Comparison of ENCODE assay signal across 8 cellular contexts in the genomic region with DNA sequence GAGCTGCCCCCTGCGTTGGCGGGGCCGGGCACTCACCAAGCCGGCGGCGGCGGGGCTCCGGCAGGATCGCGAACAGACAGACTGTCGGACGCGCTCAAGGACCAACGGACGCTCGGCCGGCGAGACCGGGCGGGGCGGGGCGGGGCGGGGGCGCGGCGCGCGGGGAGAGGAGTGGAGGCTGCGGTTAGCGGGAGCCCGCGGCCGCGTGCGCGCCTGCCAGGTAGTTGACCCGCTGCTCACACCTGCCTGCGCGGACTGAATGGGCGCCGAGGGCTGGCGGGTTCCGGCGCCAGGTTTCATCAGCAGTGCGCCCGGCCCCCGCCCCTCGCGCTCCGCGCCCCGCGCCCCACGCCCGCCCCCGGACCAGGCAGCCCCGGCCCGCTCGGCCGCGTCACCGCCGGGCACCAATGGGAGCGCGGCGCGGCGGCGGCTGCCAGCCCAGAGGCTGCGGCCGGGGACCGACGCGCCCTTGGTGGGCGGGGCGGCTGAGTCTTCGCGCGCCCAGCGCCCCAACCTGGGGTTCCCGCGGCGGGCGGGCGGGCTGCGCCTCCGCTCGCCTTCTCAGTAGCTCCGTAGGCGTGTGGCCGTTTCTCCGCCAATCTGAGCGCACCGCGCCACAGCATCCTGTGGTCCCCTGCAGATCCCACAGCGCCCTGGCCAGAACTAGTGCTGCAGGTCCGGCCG. TPM values are rescaled to one million over a fixed set of nuclear protein-coding genes. Genes with fewer than 3 reads are reported as not detected.
DNase-seq lines count a peak whose midpoint lies in the region; ATAC-seq and TF ChIP-seq lines count a peak whose summit lies in the region.

Gene SLC7A1 (minus strand): TSS at position 309 of the 684 bp plus-strand sequence. CDS start 59,500 bp downstream, outside the sequence.

- peak within 1 kb of the TSS; percentile 93 for H3K9ac ChIP-seq in HUES48 (ENCODE audit: low read depth, low read length)

- CTCF ChIA-PET in OCI-LY7 (lab: Charles Lee; ENCODE audit: unreplicated experiment), result no interaction called here

- H2AFZ ChIP-seq in OCI-LY7 (ENCODE audit: low read length), result peak within 1 kb of the TSS; percentile 95

- peak; percentile 89 for ATAC-seq in GM21423 (IDR thresholded peaks at IDR 0.05; ENCODE audit: unreplicated experiment)

- no peak for TF ChIP-seq POLR2A in erythroblast (IDR thresholded peaks at IDR 0.05; ENCODE audit: low read length)

- peaks cover 37% of the 10 kb centered on the region for H4K20me1 ChIP-seq in OCI-LY7 (ENCODE audit: insufficient read depth, low read length)

- POLR2A ChIA-PET in OCI-LY7 (lab: Charles Lee), result interaction anchor here (0.9 to 1.6 kb wide), 3 partner anchors 7 to 53 kb away, joined by 3 to 7 read pairs (median 3); no protein-coding TSS in a partner anchor

- TF ChIP-seq CTCF in OCI-LY7 (conservative IDR thresholded peaks at IDR 0.05; ENCODE audit: low read length), result no peak

- H3K9me2 ChIP-seq in OCI-LY7 (ENCODE audit: insufficient read depth, low read length), result no peaks in the 10 kb centered on the region

- H3K4me1 ChIP-seq in HUES48 (ENCODE audit: control insufficient read depth, insufficient read depth, low read length), result peaks cover 25% of the 10 kb centered on the region; the same call in 1 of the 2 replicates
- H3K4me1 ChIP-seq in OCI-LY7 (ENCODE audit: insufficient read depth, low read length, poor library complexity, severe bottlenecking), result peaks cover 37% of the 10 kb centered on the region

- intact Hi-C loops in OCI-LY7 (cut with micrococcal nuclease; ENCODE audit: unreplicated experiment), result loop anchor here (1.0 to 10.0 kb wide), 3 partner anchors 255 to 1019 kb away; partner anchors contain the start of genes KATNAL1, UBL3 and USPL1

- H3K4me3 ChIP-seq in HUES48 (ENCODE audit: low read depth, low read length) (peak within 1 kb of the TSS; percentile 68), OCI-LY7 (ENCODE audit: low read depth, low read length, poor library complexity, severe bottlenecking) (peak within 1 kb of the TSS; percentile 99)

- peak within 1 kb of the TSS; percentile 86 for H3K27ac ChIP-seq in HUES48 (ENCODE audit: low read depth, low read length)
- H3K27ac ChIP-seq in OCI-LY7 (ENCODE audit: low read depth, low read length, poor library complexity, severe bottlenecking), result peak within 1 kb of the TSS; percentile 77

- H3K4me2 ChIP-seq in OCI-LY7 (ENCODE audit: low read length), result peak within 1 kb of the TSS; percentile 95

- DNase-seq in DMS 273 (lab: John Stamatoyannopoulos, UW; ENCODE audit: unreplicated experiment), result peak; percentile 96
- peak; percentile 94 for DNase-seq in OCI-LY7 (ENCODE audit: low spot score)
- peak; percentile 82 for DNase-seq in activated T-cell treated with anti-CD3 and anti-CD28 coated beads for 4 hours
- DNase-seq in erythroblast (lab: John Stamatoyannopoulos, UW), result peak; percentile 89 to 94
- DNase-seq in mucosa of gallbladder (ENCODE audit: low spot score), result peak; percentile 66
- DNase-seq in stimulated activated CD8-positive, alpha-beta memory T cell treated with anti-CD3 and anti-CD28 coated beads, Interleukin-4, amount 100 ng/mL, for 4 hours (ENCODE audit: low read depth in 2 of 2, low spot score in 1 of 2), result peak; percentile 60 to 75

- H3K79me2 ChIP-seq in OCI-LY7 (ENCODE audit: insufficient read depth, low read depth, low read length), result peaks cover 48% of the 10 kb centered on the region

- H3K36me3 ChIP-seq in HUES48 (ENCODE audit: control insufficient read depth, insufficient read depth, low read length) (peaks cover 4% of the 10 kb centered on the region; the same call in 1 of the 2 replicates), OCI-LY7 (ENCODE audit: insufficient read depth, low read length) (peaks cover 42% of the 10 kb centered on the region)

- H3K9me3 ChIP-seq in HUES48 (ENCODE audit: control insufficient read depth, insufficient read depth, low read length), result no peaks in the 10 kb centered on the region
- no peaks in the 10 kb centered on the region for H3K9me3 ChIP-seq in OCI-LY7 (ENCODE audit: low read length)

- BruUV-seq in OCI-LY7 (replicated peaks; lab: Mats Ljungman, UMichigan), result no TSS peak

- H3K27me3 ChIP-seq in HUES48 (ENCODE audit: control insufficient read depth, insufficient read depth, low read length), result peaks cover 12% of the 10 kb centered on the region

RNA-seq across cellular contexts. Expression of gene SLC7A1, which starts in this region (rescaled TPM):
- total RNA-seq in OCI-LY7 (2014; rRNA removed; shearing (Covaris generic)), result 32.3 and 39.5 TPM in 2 replicates
- total RNA-seq in OCI-LY7 (2022) (130 and 141 TPM in 2 replicates), mucosa of gallbladder (27.5 TPM)

Comparison
In these comparisons a context has a peak if more than half of its experiments do, and no peak if none do; other contexts are left out.
1. Peak in every context shown above with its lines: DNase-seq, ATAC-seq, H3K4me3 ChIP-seq and H3K27ac ChIP-seq.